In genomic region chr12:87870061-87870460, GRCh38 we compare ENCODE assay signal across 20 cellular contexts.
DNase-seq lines count a peak whose midpoint lies in the region; ATAC-seq and TF ChIP-seq lines count a peak whose summit lies in the region.
"Had no signal": no experiment of that assay in that cellular context is flagged by ENCODE, and none has a peak within 500 bp of the region (broad histone marks: within the 10 kb centered on the region; RNA-seq: fewer than 3 reads in every experiment).

No MANE protein-coding gene starts in this region.

- H3K9ac ChIP-seq in fibroblast of lung (ENCODE audit: insufficient read depth, low read length), result no peak overlapping the region

- no peaks in the 10 kb centered on the region for H3K79me2 ChIP-seq in fibroblast of lung (ENCODE audit: control insufficient read depth, insufficient read depth, low read length)

- DNase-seq in OCI-M1 (lab: John Stamatoyannopoulos, UW) (peak; percentile 7), fibroblast of lung (ENCODE audit: low read depth in 2 of 2) (peak; percentile 24 to 28), renal cortical epithelial cell (ENCODE audit: low read depth) (peak; percentile 54), NCI-H524 (lab: John Stamatoyannopoulos, UW) (no peak), EL (no peak)
- DNase-seq: activated CD4-positive, alpha-beta T cell treated with anti-CD3 and anti-CD28 coated beads, Interleukin-2, amount 50 U/mL, for 1 hour; activated naive CD8-positive, alpha-beta T cell treated with anti-CD3 and anti-CD28 coated beads for 36 hours; activated T-cell treated with anti-CD3 and anti-CD28 coated beads, Interleukin-2, amount 50 U/mL, for 4 hours; cerebellar nuclear complex; DMS79 treated with DMSO at 0.1 percent for 48 hours; head of caudate nucleus; islet precursor cell; KG1; NCI-H1417 treated with DMSO at 0.1 percent for 48 hours; Right ventricle myocardium superior; tibial artery had no signal

- H3K4me3 ChIP-seq in fibroblast of lung (replicated peaks in 1 of 4; ENCODE audit: control extremely low read depth in 1 of 4, insufficient read depth in 1 of 4, low read depth in 3 of 4, low read length in 4 of 4), result no peak overlapping the region
- H3K4me3 ChIP-seq: tibial artery had no signal

- no peaks in the 10 kb centered on the region for H3K27me3 ChIP-seq in fibroblast of lung (ENCODE audit: control insufficient read depth, insufficient read depth, low read length)
- H3K27me3 ChIP-seq: tibial artery had no signal

- TF ChIP-seq CTCF in fibroblast of lung (conservative IDR thresholded peaks at IDR 0.05 in 1 of 2, IDR thresholded peaks at IDR 0.05 in 1 of 2; ENCODE audit: low read depth in 1 of 2, low read length in 2 of 2), result no peak

- no peaks in the 10 kb centered on the region for H3K9me3 ChIP-seq in fibroblast of lung (ENCODE audit: control insufficient read depth, insufficient read depth, low read depth, low read length)
- H3K9me3 ChIP-seq: tibial artery had no signal

- H3K36me3 ChIP-seq in fibroblast of lung (ENCODE audit: control insufficient read depth, insufficient read depth, low read length), result no peaks in the 10 kb centered on the region
- H3K36me3 ChIP-seq: tibial artery had no signal

- H4K20me1 ChIP-seq in fibroblast of lung (ENCODE audit: control insufficient read depth, extremely low read depth, insufficient read depth, low read length), result no peaks in the 10 kb centered on the region

- ATAC-seq in GM21786 (IDR thresholded peaks at IDR 0.05; ENCODE audit: unreplicated experiment), result peak; percentile 56
- ATAC-seq in HG03025 (IDR thresholded peaks at IDR 0.05; ENCODE audit: low FRiP score, unreplicated experiment), result no peak
- no peak for ATAC-seq in HG03095 (IDR thresholded peaks at IDR 0.05; ENCODE audit: unreplicated experiment)
- ATAC-seq: activated T-cell treated with anti-CD3 and anti-CD28 coated beads, Interleukin-2, amount 50 U/mL, for 4 hours had no signal

- no peaks in the 10 kb centered on the region for H3K4me1 ChIP-seq in fibroblast of lung (ENCODE audit: control insufficient read depth, extremely low read depth, insufficient read depth, low read length)

- no peak overlapping the region for H3K27ac ChIP-seq in fibroblast of lung (ENCODE audit: insufficient read depth, low read length)
- H3K27ac ChIP-seq: C4-2B, tibial artery had no signal

- H3K4me2 ChIP-seq in fibroblast of lung (ENCODE audit: extremely low read depth, insufficient read depth, low read length), result no peak overlapping the region

- no peak overlapping the region for H2AFZ ChIP-seq in fibroblast of lung (ENCODE audit: low read length)

Comparison
In these comparisons a context has a peak if more than half of its experiments do, and no peak if none do; other contexts are left out.
1. DNase-seq: peak in OCI-M1 (single experiment), fibroblast of lung (2 of 2) and renal cortical epithelial cell (single experiment); none in NCI-H524 (0 of 2) and EL (single experiment).